Comparison of ENCODE assay signal across 24 cellular contexts in the genomic region with DNA sequence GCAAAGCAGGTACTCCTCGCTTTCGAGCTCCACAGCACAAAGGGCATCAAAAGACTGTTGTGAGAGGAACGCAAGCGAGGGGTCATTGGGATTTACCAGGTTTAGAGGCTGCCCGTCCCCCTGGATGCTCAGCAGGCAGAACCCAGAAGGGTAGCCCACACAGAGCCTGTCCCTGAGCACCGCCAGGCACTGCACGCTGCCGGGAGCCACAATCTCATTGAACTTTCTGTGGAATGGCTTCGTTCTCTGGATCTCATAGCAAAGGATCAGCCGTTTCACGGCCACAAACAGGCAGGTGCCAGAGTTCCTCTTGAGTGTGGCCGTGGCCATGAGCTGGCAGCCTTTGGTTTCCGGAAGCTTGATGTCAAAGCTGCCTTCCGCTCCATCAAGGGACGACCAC. TPM values are rescaled to one million over a fixed set of nuclear protein-coding genes. Genes with fewer than 3 reads are reported as not detected.
"Had no signal": no experiment of that assay in that cellular context is flagged by ENCODE, and none has a peak within 500 bp of the region (broad histone marks: within the 10 kb centered on the region; RNA-seq: fewer than 3 reads in every experiment).

No MANE protein-coding gene starts in this region.

- H3K27ac ChIP-seq: coronary artery, heart right ventricle, neural progenitor cell, psoas muscle, right lobe of liver, spleen, testis, tibial nerve had no signal

- H3K9me3 ChIP-seq: heart right ventricle, mucosa of descending colon, psoas muscle, right lobe of liver, spleen, testis, tibial nerve had no signal

- H2AFZ ChIP-seq: neural progenitor cell had no signal

- H3K4me2 ChIP-seq: neural progenitor cell had no signal

- H3K4me1 ChIP-seq: neural progenitor cell had no signal

- DNase-seq: effector CD4-positive, alpha-beta T cell; heart right ventricle; hypothalamus; naive thymus-derived CD8-positive, alpha-beta T cell; occipital lobe; psoas muscle; retina; stimulated activated CD4-positive, alpha-beta T cell treated with anti-CD3 and anti-CD28 coated beads, Interleukin-15, amount 100 ng/mL, for 24 hours; stimulated activated CD4-positive, alpha-beta T cell treated with anti-CD3 and anti-CD28 coated beads, Interleukin-1b, Interleukin-23, amount 100 ng/mL, for 48 hours; stimulated activated CD4-positive, alpha-beta T cell treated with anti-CD3 and anti-CD28 coated beads, Interleukin-4, amount 100 ng/mL, for 24 hours; stimulated activated naive B cell treated with anti-CD40 and anti-IgM and Interleukin-4, amounts not matched to agents 10 μg/mL and 1 μg/mL and 100 μg/mL, for 72 hours; stimulated activated naive CD8-positive, alpha-beta T cell treated with anti-CD3 and anti-CD28 coated beads, Interleukin-15, amount 100 ng/mL, for 72 hours; testis had no signal

- H3K4me3 ChIP-seq: coronary artery, heart right ventricle, mucosa of descending colon, neural progenitor cell, psoas muscle, right lobe of liver, spleen, testis, tibial nerve had no signal

- H3K27me3 ChIP-seq: heart right ventricle, neural progenitor cell, right lobe of liver, spleen, testis, tibial nerve had no signal

- H3K9ac ChIP-seq: neural progenitor cell had no signal

- ATAC-seq: esophagus mucosa; left lobe of liver; mucosa of descending colon; naive thymus-derived CD8-positive, alpha-beta T cell; psoas muscle; right lobe of liver; stimulated activated naive B cell treated with anti-CD40 and anti-IgM and Interleukin-4, amounts not matched to agents 10 μg/mL and 1 μg/mL and 100 μg/mL, for 72 hours; stimulated activated naive CD8-positive, alpha-beta T cell treated with anti-CD3 and anti-CD28 coated beads, Interleukin-15, amount 100 ng/mL, for 72 hours had no signal

- H3K36me3 ChIP-seq: neural progenitor cell had no signal

- FAIRE-seq: frontal cortex, islet of Langerhans had no signal

RNA-seq across cellular contexts. Expression of a gene that starts 21.5 kb away (rescaled TPM):
- total RNA-seq: occipital lobe, psoas muscle had no signal
- polyA plus RNA-seq: fibroblast of lung had no signal
